8 cellular contexts compared by ENCODE assay signal in genomic region chr11:2267871-2268825, GRCh38. TPM values are rescaled to one million over a fixed set of nuclear protein-coding genes. Genes with fewer than 3 reads are reported as not detected.
DNase-seq lines count a peak whose midpoint lies in the region; ATAC-seq and TF ChIP-seq lines count a peak whose summit lies in the region.
"Had no signal": no experiment of that assay in that cellular context is flagged by ENCODE, and none has a peak within 500 bp of the region (broad histone marks: within the 10 kb centered on the region; RNA-seq: fewer than 3 reads in every experiment).

No MANE protein-coding gene starts in this region.

- CTCF ChIA-PET in WTC11 (lab: Charles Lee), result interaction anchor here (0.6 to 2.3 kb wide), 7 partner anchors 37 to 507 kb away, joined by 3 to 10 read pairs (median 4); partner anchors contain the start of gene TSSC4

- no peaks in the 10 kb centered on the region for H3K4me1 ChIP-seq in iPS-20b (ENCODE audit: insufficient read depth, low read length)

- H3K27me3 ChIP-seq in H7 (ENCODE audit: control insufficient read depth, insufficient read depth, low read length) (peaks cover 57% of the 10 kb centered on the region), iPS-20b (ENCODE audit: insufficient read depth, low read length) (peaks cover 88% of the 10 kb centered on the region)

- H3K36me3 ChIP-seq in H7 (replicated peaks; ENCODE audit: control insufficient read depth, insufficient read depth, low read length) (no peaks in the 10 kb centered on the region), iPS-20b (ENCODE audit: insufficient read depth, low read depth, low read length) (no peaks in the 10 kb centered on the region)

- no peak overlapping the region for H3K27ac ChIP-seq in iPS-20b (ENCODE audit: low read length)

- no peak for TF ChIP-seq CTCF in WTC11 (IDR thresholded peaks at IDR 0.05)

- no peak overlapping the region for H3K27ac Mint-ChIP-seq in WTC11

- peaks cover 67% of the 10 kb centered on the region for H3K27me3 Mint-ChIP-seq in WTC11 (ENCODE audit: low read depth)

- DNase-seq in H7 (peak; percentile 62), WTC11 (ENCODE audit: low spot score) (no peak), retina (peak; percentile 42), NCI-H748 (lab: John Stamatoyannopoulos, UW; ENCODE audit: unreplicated experiment) (no peak), NOMO-1 treated with DMSO at 0.1 percent for 48 hours (lab: John Stamatoyannopoulos, UW; ENCODE audit: unreplicated experiment) (no peak)

- H3K9me3 Mint-ChIP-seq in WTC11, result no peaks in the 10 kb centered on the region

- peaks cover 11% of the 10 kb centered on the region for H3K4me1 Mint-ChIP-seq in WTC11

- H3K9me3 ChIP-seq in iPS-20b (ENCODE audit: insufficient read depth, low read depth, low read length), result no peaks in the 10 kb centered on the region
- H3K9me3 ChIP-seq: body of pancreas had no signal

- peak overlapping the region; percentile 57 for H3K4me3 Mint-ChIP-seq in WTC11

- peak overlapping the region; percentile 46; the same call in 1 of the 2 replicates for H3K4me3 ChIP-seq in H7 (ENCODE audit: insufficient read depth, low read depth, low read length)
- peak overlapping the region; percentile 52; the same call in 1 of the 2 replicates for H3K4me3 ChIP-seq in iPS-20b (ENCODE audit: low read length)

- POLR2A ChIA-PET in WTC11 (lab: Charles Lee), result no interaction called here

- no peak overlapping the region for H3K9ac ChIP-seq in iPS-20b (ENCODE audit: low read depth, low read length)

- ATAC-seq in WTC11 (no peak), GM21367 (IDR thresholded peaks at IDR 0.05; ENCODE audit: unreplicated experiment) (no peak)

- no peaks in the 10 kb centered on the region for H3K36me3 Mint-ChIP-seq in WTC11

TF ChIP-seq in WTC11, 78 proteins besides CTCF, POLR2A, EP300 and RAD21:
- TF ChIP-seq PRRX2 (CRISPR knock-in tag; IDR thresholded peaks at IDR 0.05), result no peak
- TF ChIP-seq AR (CRISPR knock-in tag; IDR thresholded peaks at IDR 0.05), result no peak
- no peak for TF ChIP-seq OVOL2 (CRISPR knock-in tag; IDR thresholded peaks at IDR 0.05; ENCODE audit: borderline replicate concordance)
- TF ChIP-seq ZNF425 (CRISPR knock-in tag; conservative IDR thresholded peaks at IDR 0.05), result no peak
- no peak for TF ChIP-seq ZNF416 (CRISPR knock-in tag; IDR thresholded peaks at IDR 0.05)
- no peak for TF ChIP-seq TEAD1 (CRISPR knock-in tag; IDR thresholded peaks at IDR 0.05)
- no peak for TF ChIP-seq FOXP4 (CRISPR knock-in tag; IDR thresholded peaks at IDR 0.05)
- TF ChIP-seq NFATC4 (CRISPR knock-in tag; IDR thresholded peaks at IDR 0.05), result no peak
- no peak for TF ChIP-seq TP53 (CRISPR knock-in tag; IDR thresholded peaks at IDR 0.05)

RNA-seq across cellular contexts. Expression of gene ASCL2, which starts 2.2 kb away (rescaled TPM):
- 0.44 and 0.55 TPM in 2 replicates for total RNA-seq in H7 (2014; rRNA removed; shearing (Covaris generic))
- 0.24 to 0.73 TPM (median 0.64 TPM) in 3 replicates for total RNA-seq in WTC11 (2021)

RNA-seq across cellular contexts. Expression of gene C11orf21, which starts 33.6 kb away (rescaled TPM):
- total RNA-seq in H7 (2014; rRNA removed; shearing (Covaris generic)), result not detected in 2 replicates
- total RNA-seq in WTC11 (2021), result 0.11 to 0.24 TPM in 2 of 3 replicates, not detected in the other

RNA-seq across cellular contexts. Expression of gene TSPAN32, which starts 33.7 kb away (rescaled TPM):
- not detected in 2 replicates for total RNA-seq in H7 (2014; rRNA removed; shearing (Covaris generic))
- total RNA-seq in WTC11 (2021), result 0.39 TPM in 1 of 3 replicates, not detected in the others

Comparison
In these comparisons a context has a peak if more than half of its experiments do, and no peak if none do; other contexts are left out.
1. DNase-seq: peak in H7 (single experiment) and retina (single experiment); none in WTC11 (single experiment), NCI-H748 (single experiment) and NOMO-1 treated with DMSO at 0.1 percent for 48 hours (single experiment).